21 cellular contexts compared by ENCODE assay signal in the genomic region with DNA sequence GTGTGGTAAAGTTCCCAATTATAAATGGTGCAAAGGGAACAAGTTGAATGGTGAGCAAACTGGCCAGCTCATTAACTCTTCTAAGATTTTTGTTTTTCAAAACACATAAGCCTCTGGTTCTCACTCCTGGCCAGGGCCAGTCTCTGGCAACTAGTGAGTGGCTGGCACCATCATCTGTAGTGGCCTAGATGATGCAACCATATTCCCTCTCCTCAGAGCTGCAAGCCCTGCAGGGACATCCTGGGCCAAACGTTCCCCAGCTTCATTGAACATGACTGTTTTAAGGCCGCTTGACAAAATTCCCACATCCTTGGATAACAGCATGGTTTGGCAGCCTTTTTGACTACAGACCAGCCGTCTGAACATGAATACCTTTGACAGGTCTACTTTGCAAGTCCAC. TPM values are rescaled to one million over a fixed set of nuclear protein-coding genes. Genes with fewer than 3 reads are reported as not detected.
DNase-seq lines count a peak whose midpoint lies in the region; ATAC-seq, FAIRE-seq and TF ChIP-seq lines count a peak whose summit lies in the region.
"Had no signal": no experiment of that assay in that cellular context is flagged by ENCODE, and none has a peak within 500 bp of the region (broad histone marks: within the 10 kb centered on the region; RNA-seq: fewer than 3 reads in every experiment).

No MANE protein-coding gene starts in this region.

- DNase-seq in Right ventricle myocardium inferior (ENCODE audit: missing footprints) (no peak), cardiac septum (ENCODE audit: low spot score) (no peak), left ventricle myocardium superior (no peak), spleen (peak; percentile 25), GM12892 (ENCODE audit: insufficient read length) (no peak), KBM-7 (no peak), GM10266 (ENCODE audit: extremely low spot score) (no peak)
- DNase-seq in activated T-helper 2 cell treated with anti-CD3 and anti-CD28 coated beads, Interferon-gamma antibody, Interleukin-2, Interleukin-4, amounts not matched to agents 10 μg/mL and 5 μg/mL and 100 μg/mL, durations not matched to agents 14 hours and 24 hours and 36 hours (ENCODE audit: low spot score), result no peak
- DNase-seq: activated CD4-positive, CD25-positive, alpha-beta regulatory T cell; activated CD8-positive, alpha-beta memory T cell treated with anti-CD3 and anti-CD28 coated beads, Interleukin-2, amount 10 ng/mL, durations not matched to agents 7 days and 5 days; activated gamma-delta T cell; EL; naive B cell; NCI-H2029 treated with DMSO at 0.1 percent for 48 hours; SJCRH30; stimulated activated CD4-positive, alpha-beta T cell treated with anti-CD3 and anti-CD28 coated beads, Interleukin-15, amount 100 ng/mL, for 24 hours; stimulated activated naive CD4-positive, alpha-beta T cell had no signal

- no peaks in the 10 kb centered on the region for H3K9me3 Mint-ChIP-seq in activated T-helper 2 cell treated with anti-CD3 and anti-CD28 coated beads, Interferon-gamma antibody, Interleukin-2, Interleukin-4, amounts not matched to agents 10 μg/mL and 5 μg/mL and 100 μg/mL, durations not matched to agents 14 hours and 24 hours and 36 hours
- H3K9me3 Mint-ChIP-seq: naive B cell had no signal

- peak; percentile 53 for ATAC-seq in Right ventricle myocardium inferior
- ATAC-seq in left ventricle myocardium superior, result peak; percentile 47
- ATAC-seq: activated CD8-positive, alpha-beta memory T cell treated with anti-CD3 and anti-CD28 coated beads, Interleukin-2, amount 10 ng/mL, durations not matched to agents 7 days and 5 days had no signal

- in situ Hi-C loops in KBM-7 (cut with MboI; ENCODE audit: low pct_unique_long_range_greater_than_20kb, low sequenced_read_pairs), result no loop called here

- H3K27ac ChIP-seq in spleen, result no peak overlapping the region
- H3K27ac ChIP-seq: coronary artery, SJCRH30 had no signal

- H3K27ac Mint-ChIP-seq in activated T-helper 2 cell treated with anti-CD3 and anti-CD28 coated beads, Interferon-gamma antibody, Interleukin-2, Interleukin-4, amounts not matched to agents 10 μg/mL and 5 μg/mL and 100 μg/mL, durations not matched to agents 14 hours and 24 hours and 36 hours, result peak overlapping the region; percentile 16

- no peak overlapping the region for H3K4me3 ChIP-seq in spleen
- H3K4me3 ChIP-seq: coronary artery, lung, SJCRH30 had no signal

- no peak for FAIRE-seq in GM12892 (lab: Jason Lieb, UNC)
- FAIRE-seq: astrocyte, urothelium cell line had no signal

- peaks cover 4 to 98% (median 43%) of the 10 kb centered on the region in 6 donors for H3K36me3 ChIP-seq in spleen

- 57 to 85% (median 72%) methylated on average over 3 of the region's 3 CpGs for WGBS in spleen, 5 donors

- no peak overlapping the region for H3K4me3 Mint-ChIP-seq in activated T-helper 2 cell treated with anti-CD3 and anti-CD28 coated beads, Interferon-gamma antibody, Interleukin-2, Interleukin-4, amounts not matched to agents 10 μg/mL and 5 μg/mL and 100 μg/mL, durations not matched to agents 14 hours and 24 hours and 36 hours (ENCODE audit: low read depth)
- H3K4me3 Mint-ChIP-seq: activated CD8-positive, alpha-beta memory T cell treated with anti-CD3 and anti-CD28 coated beads, Interleukin-2, amount 10 ng/mL, durations not matched to agents 7 days and 5 days; naive B cell had no signal

- H3K27me3 Mint-ChIP-seq in activated T-helper 2 cell treated with anti-CD3 and anti-CD28 coated beads, Interferon-gamma antibody, Interleukin-2, Interleukin-4, amounts not matched to agents 10 μg/mL and 5 μg/mL and 100 μg/mL, durations not matched to agents 14 hours and 24 hours and 36 hours (ENCODE audit: low read depth), result no peaks in the 10 kb centered on the region
- H3K27me3 Mint-ChIP-seq: activated CD8-positive, alpha-beta memory T cell treated with anti-CD3 and anti-CD28 coated beads, Interleukin-2, amount 10 ng/mL, durations not matched to agents 7 days and 5 days; naive B cell had no signal

- H3K27me3 ChIP-seq in spleen (replicated peaks in 1 of 7), result no peaks in the 10 kb centered on the region
- H3K27me3 ChIP-seq: SJCRH30 had no signal

- intact Hi-C loops in Right ventricle myocardium inferior (cut with DNase I), result no loop called here
- intact Hi-C loops in cardiac septum (cut with DNase I), result no loop called here
- intact Hi-C loops in activated T-helper 2 cell treated with anti-CD3 and anti-CD28 coated beads, Interferon-gamma antibody, Interleukin-2, Interleukin-4, amounts not matched to agents 10 μg/mL and 5 μg/mL and 100 μg/mL, durations not matched to agents 14 hours and 24 hours and 36 hours (cut with micrococcal nuclease), result no loop called here
- intact Hi-C loops in left ventricle myocardium superior (cut with micrococcal nuclease), result no loop called here
- intact Hi-C loops in spleen (cut with DNase I; ENCODE audit: low total_unique reads), result no loop called here

- H3K4me1 ChIP-seq in spleen, result peaks cover 0 to 77% (median 34%) of the 10 kb centered on the region in 6 donors

- TF ChIP-seq CTCF in spleen (IDR thresholded peaks at IDR 0.05 in 8 of 11, conservative IDR thresholded peaks at IDR 0.05 in 3 of 11) (no peak), GM10266 (IDR thresholded peaks at IDR 0.05; ENCODE audit: control insufficient read depth, insufficient read depth, low read depth, missing control alignments) (no peak)

- H3K9me3 ChIP-seq in spleen, result no peaks in the 10 kb centered on the region
- H3K9me3 ChIP-seq: SJCRH30 had no signal

- H3K4me1 Mint-ChIP-seq in activated T-helper 2 cell treated with anti-CD3 and anti-CD28 coated beads, Interferon-gamma antibody, Interleukin-2, Interleukin-4, amounts not matched to agents 10 μg/mL and 5 μg/mL and 100 μg/mL, durations not matched to agents 14 hours and 24 hours and 36 hours (ENCODE audit: low read depth), result peaks cover 91% of the 10 kb centered on the region

- no peak for TF ChIP-seq POLR2A in spleen (IDR thresholded peaks at IDR 0.05)
- TF ChIP-seq POLR2A in GM12892 (IDR thresholded peaks at IDR 0.05; ENCODE audit: low read depth, low read length), result no peak

- peaks cover 85% of the 10 kb centered on the region for H3K36me3 Mint-ChIP-seq in activated T-helper 2 cell treated with anti-CD3 and anti-CD28 coated beads, Interferon-gamma antibody, Interleukin-2, Interleukin-4, amounts not matched to agents 10 μg/mL and 5 μg/mL and 100 μg/mL, durations not matched to agents 14 hours and 24 hours and 36 hours (ENCODE audit: low read depth)

RNA-seq across cellular contexts. Expression of a gene that starts 24.0 kb away (rescaled TPM):
- total RNA-seq in Right ventricle myocardium inferior (104 TPM), cardiac septum (112 TPM), left ventricle myocardium superior (119 TPM), spleen (100 to 1,000 TPM; 139 to 288 (median 210) TPM)
- total RNA-seq in activated T-helper 2 cell treated with anti-CD3 and anti-CD28 coated beads, Interferon-gamma antibody, Interleukin-2, Interleukin-4, amounts not matched to agents 10 μg/mL and 5 μg/mL and 100 μg/mL, durations not matched to agents 14 hours and 24 hours and 36 hours, result 285 and 302 TPM in 2 replicates
- polyA plus RNA-seq in spleen, result 100 to 1,000 TPM in 2 of 3 donors, 10 to 100 TPM in 1; 88.1 to 139 (median 113) TPM
- 133 TPM for polyA plus RNA-seq in GM12892 (2012; ENCODE audit: missing spikeins)
